1 cellular context compared by ENCODE assay signal in the genomic region with DNA sequence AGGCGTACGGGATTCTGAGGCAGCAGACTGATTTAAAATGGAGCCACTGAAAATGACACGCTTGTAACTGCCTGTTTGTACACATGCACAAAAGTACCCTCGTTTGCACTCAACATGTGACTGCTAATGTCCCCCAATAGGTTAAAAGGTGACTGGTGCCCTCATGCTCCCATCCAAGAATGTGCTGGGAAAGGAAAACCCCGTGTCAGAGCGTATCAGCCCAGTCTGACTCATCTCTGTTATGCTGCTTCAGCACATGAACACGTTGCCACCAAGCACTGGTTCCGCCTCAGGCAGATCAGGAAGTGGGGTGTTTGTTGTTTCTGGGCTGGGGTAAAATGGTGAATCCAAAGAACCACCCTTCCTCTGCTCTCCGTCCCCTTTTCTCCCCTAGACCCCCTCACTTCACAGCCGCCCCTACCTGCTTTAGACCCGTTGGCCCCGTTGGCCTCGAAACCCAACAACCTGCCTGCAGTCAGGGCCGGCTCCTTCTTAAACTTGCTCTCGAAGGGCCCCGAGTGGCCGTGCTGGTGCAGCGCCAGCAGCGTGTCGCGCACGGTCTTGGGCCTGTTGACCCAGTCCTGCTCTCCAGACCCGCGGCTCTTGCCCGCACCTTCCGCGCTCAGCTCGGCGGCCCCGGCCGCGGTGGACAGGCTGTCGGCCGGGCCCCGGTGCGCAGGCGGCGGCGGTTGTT.
TF ChIP-seq lines count a peak whose summit lies in the region.

No MANE protein-coding gene starts in this region.

TF ChIP-seq in HepG2, 621 proteins besides CTCF, POLR2A, EP300 and RAD21 (continued from another document and continues in another):
- no peak for TF ChIP-seq ZHX2 (IDR thresholded peaks at IDR 0.05; ENCODE audit: low read depth)
- peak; percentile 21; the same call in 1 of the 2 replicates for TF ChIP-seq ZHX2 (CRISPR knock-in tag; IDR thresholded peaks at IDR 0.05; ENCODE audit: borderline replicate concordance)
- no peak for TF ChIP-seq EHMT2 (IDR thresholded peaks at IDR 0.05; ENCODE audit: borderline replicate concordance, low read depth, low read length)
- no peak for TF ChIP-seq NBN (conservative IDR thresholded peaks at IDR 0.05)
- TF ChIP-seq GMEB2 (CRISPR knock-in tag; IDR thresholded peaks at IDR 0.05; ENCODE audit: low read depth), result no peak
- TF ChIP-seq FOSL1 (CRISPR knock-in tag; IDR thresholded peaks at IDR 0.05; ENCODE audit: borderline replicate concordance), result peak; percentile 78
- no peak for TF ChIP-seq MATR3 (CRISPR knock-in tag; IDR thresholded peaks at IDR 0.05)
- TF ChIP-seq ARID2 (CRISPR knock-in tag; IDR thresholded peaks at IDR 0.05; ENCODE audit: borderline replicate concordance), result 0 out of 2 replicates have a peak, but pooled peaks have one; percentile 72
- TF ChIP-seq NFKB2 (CRISPR knock-in tag; IDR thresholded peaks at IDR 0.05; ENCODE audit: borderline replicate concordance), result peak; percentile 57; the same call in 1 of the 2 replicates
- TF ChIP-seq ZNF260 (CRISPR knock-in tag; IDR thresholded peaks at IDR 0.05; ENCODE audit: borderline replicate concordance, low read depth), result no peak
- no peak for TF ChIP-seq ZNF382 (CRISPR knock-in tag; IDR thresholded peaks at IDR 0.05; ENCODE audit: borderline replicate concordance)
- TF ChIP-seq HHEX (CRISPR knock-in tag; IDR thresholded peaks at IDR 0.05), result peak; percentile 27; the same call in 1 of the 2 replicates
- TF ChIP-seq ZNF720 (CRISPR knock-in tag; IDR thresholded peaks at IDR 0.05), result no peak
- TF ChIP-seq ZNF883 (CRISPR knock-in tag; IDR thresholded peaks at IDR 0.05; ENCODE audit: not compliant biosample characterization), result no peak
- TF ChIP-seq ZNF644 (CRISPR knock-in tag; IDR thresholded peaks at IDR 0.05; ENCODE audit: low read depth), result no peak; the same call in 1 of the 2 replicates
- no peak for TF ChIP-seq ZNF121 (CRISPR knock-in tag; IDR thresholded peaks at IDR 0.05)
- TF ChIP-seq AKNA (CRISPR knock-in tag; IDR thresholded peaks at IDR 0.05; ENCODE audit: borderline replicate concordance), result no peak
- no peak for TF ChIP-seq ZNF746 (CRISPR knock-in tag; IDR thresholded peaks at IDR 0.05)
- TF ChIP-seq THRA (CRISPR knock-in tag; IDR thresholded peaks at IDR 0.05; ENCODE audit: borderline replicate concordance), result peak; percentile 75
- no peak for TF ChIP-seq ZNF235 (CRISPR knock-in tag; IDR thresholded peaks at IDR 0.05; ENCODE audit: borderline replicate concordance)
- no peak for TF ChIP-seq MIER2 (CRISPR knock-in tag; IDR thresholded peaks at IDR 0.05)
- no peak for TF ChIP-seq SP4 (CRISPR knock-in tag; IDR thresholded peaks at IDR 0.05)
- TF ChIP-seq MIXL1 (CRISPR knock-in tag; IDR thresholded peaks at IDR 0.05), result no peak; the same call in 1 of the 2 replicates
- TF ChIP-seq POLR2AphosphoS2 (IDR thresholded peaks at IDR 0.05; ENCODE audit: low read depth, low read length), result peak; percentile 93
- 0 out of 2 replicates have a peak, but pooled peaks have one; percentile 49 for TF ChIP-seq NFKBIZ (CRISPR knock-in tag; IDR thresholded peaks at IDR 0.05)
- TF ChIP-seq, protein P1, sequence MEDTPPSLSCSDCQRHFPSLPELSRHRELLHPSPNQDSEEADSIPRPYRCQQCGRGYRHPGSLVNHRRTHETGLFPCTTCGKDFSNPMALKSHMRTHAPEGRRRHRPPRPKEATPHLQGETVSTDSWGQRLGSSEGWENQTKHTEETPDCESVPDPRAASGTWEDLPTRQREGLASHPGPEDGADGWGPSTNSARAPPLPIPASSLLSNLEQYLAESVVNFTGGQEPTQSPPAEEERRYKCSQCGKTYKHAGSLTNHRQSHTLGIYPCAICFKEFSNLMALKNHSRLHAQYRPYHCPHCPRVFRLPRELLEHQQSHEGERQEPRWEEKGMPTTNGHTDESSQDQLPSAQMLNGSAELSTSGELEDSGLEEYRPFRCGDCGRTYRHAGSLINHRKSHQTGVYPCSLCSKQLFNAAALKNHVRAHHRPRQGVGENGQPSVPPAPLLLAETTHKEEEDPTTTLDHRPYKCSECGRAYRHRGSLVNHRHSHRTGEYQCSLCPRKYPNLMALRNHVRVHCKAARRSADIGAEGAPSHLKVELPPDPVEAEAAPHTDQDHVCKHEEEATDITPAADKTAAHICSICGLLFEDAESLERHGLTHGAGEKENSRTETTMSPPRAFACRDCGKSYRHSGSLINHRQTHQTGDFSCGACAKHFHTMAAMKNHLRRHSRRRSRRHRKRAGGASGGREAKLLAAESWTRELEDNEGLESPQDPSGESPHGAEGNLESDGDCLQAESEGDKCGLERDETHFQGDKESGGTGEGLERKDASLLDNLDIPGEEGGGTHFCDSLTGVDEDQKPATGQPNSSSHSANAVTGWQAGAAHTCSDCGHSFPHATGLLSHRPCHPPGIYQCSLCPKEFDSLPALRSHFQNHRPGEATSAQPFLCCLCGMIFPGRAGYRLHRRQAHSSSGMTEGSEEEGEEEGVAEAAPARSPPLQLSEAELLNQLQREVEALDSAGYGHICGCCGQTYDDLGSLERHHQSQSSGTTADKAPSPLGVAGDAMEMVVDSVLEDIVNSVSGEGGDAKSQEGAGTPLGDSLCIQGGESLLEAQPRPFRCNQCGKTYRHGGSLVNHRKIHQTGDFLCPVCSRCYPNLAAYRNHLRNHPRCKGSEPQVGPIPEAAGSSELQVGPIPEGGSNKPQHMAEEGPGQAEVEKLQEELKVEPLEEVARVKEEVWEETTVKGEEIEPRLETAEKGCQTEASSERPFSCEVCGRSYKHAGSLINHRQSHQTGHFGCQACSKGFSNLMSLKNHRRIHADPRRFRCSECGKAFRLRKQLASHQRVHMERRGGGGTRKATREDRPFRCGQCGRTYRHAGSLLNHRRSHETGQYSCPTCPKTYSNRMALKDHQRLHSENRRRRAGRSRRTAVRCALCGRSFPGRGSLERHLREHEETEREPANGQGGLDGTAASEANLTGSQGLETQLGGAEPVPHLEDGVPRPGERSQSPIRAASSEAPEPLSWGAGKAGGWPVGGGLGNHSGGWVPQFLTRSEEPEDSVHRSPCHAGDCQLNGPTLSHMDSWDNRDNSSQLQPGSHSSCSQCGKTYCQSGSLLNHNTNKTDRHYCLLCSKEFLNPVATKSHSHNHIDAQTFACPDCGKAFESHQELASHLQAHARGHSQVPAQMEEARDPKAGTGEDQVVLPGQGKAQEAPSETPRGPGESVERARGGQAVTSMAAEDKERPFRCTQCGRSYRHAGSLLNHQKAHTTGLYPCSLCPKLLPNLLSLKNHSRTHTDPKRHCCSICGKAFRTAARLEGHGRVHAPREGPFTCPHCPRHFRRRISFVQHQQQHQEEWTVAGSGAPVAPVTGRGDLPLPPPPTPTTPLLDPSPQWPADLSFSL (CRISPR knock-in tag; IDR thresholded peaks at IDR 0.05), result no peak
- peak; percentile 70 for TF ChIP-seq BHLHE40 (IDR thresholded peaks at IDR 0.05; ENCODE audit: low read length)
- peak; percentile 66 for TF ChIP-seq DR1 (CRISPR knock-in tag; IDR thresholded peaks at IDR 0.05)
- peak; percentile 92 for TF ChIP-seq HNRNPL (IDR thresholded peaks at IDR 0.05; ENCODE audit: low read depth, low read length)
- TF ChIP-seq SMAD1 (CRISPR knock-in tag; IDR thresholded peaks at IDR 0.05; ENCODE audit: borderline replicate concordance, low read depth), result no peak
- no peak for TF ChIP-seq NFE2L1 (CRISPR knock-in tag; IDR thresholded peaks at IDR 0.05; ENCODE audit: borderline replicate concordance)
- TF ChIP-seq, protein P2, sequence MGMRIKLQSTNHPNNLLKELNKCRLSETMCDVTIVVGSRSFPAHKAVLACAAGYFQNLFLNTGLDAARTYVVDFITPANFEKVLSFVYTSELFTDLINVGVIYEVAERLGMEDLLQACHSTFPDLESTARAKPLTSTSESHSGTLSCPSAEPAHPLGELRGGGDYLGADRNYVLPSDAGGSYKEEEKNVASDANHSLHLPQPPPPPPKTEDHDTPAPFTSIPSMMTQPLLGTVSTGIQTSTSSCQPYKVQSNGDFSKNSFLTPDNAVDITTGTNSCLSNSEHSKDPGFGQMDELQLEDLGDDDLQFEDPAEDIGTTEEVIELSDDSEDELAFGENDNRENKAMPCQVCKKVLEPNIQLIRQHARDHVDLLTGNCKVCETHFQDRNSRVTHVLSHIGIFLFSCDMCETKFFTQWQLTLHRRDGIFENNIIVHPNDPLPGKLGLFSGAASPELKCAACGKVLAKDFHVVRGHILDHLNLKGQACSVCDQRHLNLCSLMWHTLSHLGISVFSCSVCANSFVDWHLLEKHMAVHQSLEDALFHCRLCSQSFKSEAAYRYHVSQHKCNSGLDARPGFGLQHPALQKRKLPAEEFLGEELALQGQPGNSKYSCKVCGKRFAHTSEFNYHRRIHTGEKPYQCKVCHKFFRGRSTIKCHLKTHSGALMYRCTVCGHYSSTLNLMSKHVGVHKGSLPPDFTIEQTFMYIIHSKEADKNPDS (CRISPR knock-in tag; IDR thresholded peaks at IDR 0.05), result no peak
